ENCODE assay signal across 20 cellular contexts in genomic region chr1:151391079-151391563, GRCh38. TPM values are rescaled to one million over a fixed set of nuclear protein-coding genes. Genes with fewer than 3 reads are reported as not detected.
DNase-seq lines count a peak whose midpoint lies in the region; ATAC-seq, FAIRE-seq and TF ChIP-seq lines count a peak whose summit lies in the region.
"Had no signal": no experiment of that assay in that cellular context is flagged by ENCODE, and none has a peak within 500 bp of the region (broad histone marks: within the 10 kb centered on the region; RNA-seq: fewer than 3 reads in every experiment).

No MANE protein-coding gene starts in this region.

- H2AFZ ChIP-seq in K562 (ENCODE audit: low read depth, low read length): no peak overlapping the region
- H2AFZ ChIP-seq: GM23248 had no signal

- TF ChIP-seq POLR2A in K562 (conservative IDR thresholded peaks at IDR 0.05) (no peak), thyroid gland (IDR thresholded peaks at IDR 0.05) (no peak)

- H3K9me3 ChIP-seq in K562 (replicated peaks; ENCODE audit: control insufficient read depth, insufficient read depth, low read depth, low read length) (no peaks in the 10 kb centered on the region; the same call in 1 of the 2 replicates), mucosa of descending colon (no peaks in the 10 kb centered on the region), thyroid gland (no peaks in the 10 kb centered on the region), WERI-Rb-1 (ENCODE audit: severe bottlenecking) (peaks cover 7% of the 10 kb centered on the region)

- DNase-seq in K562 (ENCODE audit: extremely low read depth in 1 of 4, low spot score in 3 of 4) (no peak), left colon (no peak), mucosa of descending colon (no peak), thyroid gland (peak; percentile 29 to 33), 8988T (no peak), WERI-Rb-1 (no peak)
- DNase-seq in natural killer cell treated with Interleukin-12 subunit alpha and Interleukin-12 subunit beta and Interleukin-15 and Interleukin-18, amount 100 ng/mL, for 72 hours (ENCODE audit: low spot score): no peak
- DNase-seq: C1 segment of cervical spinal cord; Calu3; CD4-positive, alpha-beta memory T cell; COR-L47; DMS53; DMS79 treated with DMSO at 0.1 percent for 48 hours; GM23248; H7; HCEC 1CT had no signal

- no peaks in the 10 kb centered on the region for H3K79me2 ChIP-seq in K562 (ENCODE audit: control insufficient read depth, insufficient read depth, low read length)

- TF ChIP-seq EP300 in K562 (IDR thresholded peaks at IDR 0.05; ENCODE audit: low read length): no peak

- BruUV-seq in K562 (replicated peaks; lab: Mats Ljungman, UMichigan): no TSS peak

- H3K4me1 ChIP-seq in K562 (replicated peaks in 1 of 2; ENCODE audit: control insufficient read depth in 2 of 2, insufficient read depth in 2 of 2, low read length in 2 of 2) (peaks cover 3 to 6% of the 10 kb centered on the region in 2 experiments; a peak in 4 of 5 replicates), mucosa of descending colon (ENCODE audit: low read depth) (peaks cover 3% of the 10 kb centered on the region), thyroid gland (no peaks in the 10 kb centered on the region)

- WGBS in K562 (ENCODE audit: insufficient coverage, low coverage, missing lambda C conversion rate): 19% methylated on average over 3 of the region's 3 CpGs
- WGBS in thyroid gland, 2 donors: 72 to 75% methylated on average over 3 of the region's 3 CpGs

- H3K4me3 ChIP-seq in K562 (no peak overlapping the region), mucosa of descending colon (no peak overlapping the region), thyroid gland (replicated peaks in 1 of 3) (no peak overlapping the region), WERI-Rb-1 (ENCODE audit: low read depth, low read length) (no peak overlapping the region)
- H3K4me3 ChIP-seq: GM23248 had no signal

- H3K27ac Mint-ChIP-seq in natural killer cell treated with Interleukin-12 subunit alpha and Interleukin-12 subunit beta and Interleukin-15 and Interleukin-18, amount 100 ng/mL, for 72 hours: no peak overlapping the region
- H3K27ac Mint-ChIP-seq: CD4-positive, alpha-beta memory T cell had no signal

- H3K9me1 ChIP-seq in K562 (ENCODE audit: control insufficient read depth, insufficient read depth, low read length): no peaks in the 10 kb centered on the region

- H3K27me3 Mint-ChIP-seq in natural killer cell treated with Interleukin-12 subunit alpha and Interleukin-12 subunit beta and Interleukin-15 and Interleukin-18, amount 100 ng/mL, for 72 hours: peaks cover 0 to 5% of the 10 kb centered on the region in 2 donors
- H3K27me3 Mint-ChIP-seq: CD4-positive, alpha-beta memory T cell had no signal

- no peak overlapping the region for H3K4me3 Mint-ChIP-seq in natural killer cell treated with Interleukin-12 subunit alpha and Interleukin-12 subunit beta and Interleukin-15 and Interleukin-18, amount 100 ng/mL, for 72 hours
- H3K4me3 Mint-ChIP-seq: CD4-positive, alpha-beta memory T cell had no signal

- H3K4me2 ChIP-seq in K562 (ENCODE audit: insufficient read depth, low read length): no peak overlapping the region

- no peaks in the 10 kb centered on the region for H3K4me1 Mint-ChIP-seq in natural killer cell treated with Interleukin-12 subunit alpha and Interleukin-12 subunit beta and Interleukin-15 and Interleukin-18, amount 100 ng/mL, for 72 hours (ENCODE audit: low read depth in 2 of 2)
- H3K4me1 Mint-ChIP-seq: CD4-positive, alpha-beta memory T cell had no signal

- no peaks in the 10 kb centered on the region for H4K20me1 ChIP-seq in K562 (replicated peaks; ENCODE audit: control insufficient read depth, insufficient read depth, low read length)

- POLR2A ChIA-PET in K562 (lab: Yijun Ruan, JAX): interaction anchor here (0.9 kb wide), 1 partner anchor 9 kb away, joined by 4 read pairs; no protein-coding TSS in a partner anchor

- no peak for TF ChIP-seq CTCF in K562 (IDR thresholded peaks at IDR 0.05 in 2 of 3, conservative IDR thresholded peaks at IDR 0.05 in 1 of 3; ENCODE audit: insufficient read depth in 2 of 3, low read depth in 1 of 3, low read length in 3 of 3)
- TF ChIP-seq CTCF in mucosa of descending colon (IDR thresholded peaks at IDR 0.05): no peak
- TF ChIP-seq CTCF in thyroid gland (IDR thresholded peaks at IDR 0.05): no peak
- TF ChIP-seq CTCF in WERI-Rb-1 (IDR thresholded peaks at IDR 0.05; ENCODE audit: low read depth, low read length): no peak

- FAIRE-seq in K562 (lab: Jason Lieb, UNC): no peak
- FAIRE-seq: GM12892, H1 had no signal

- no peak overlapping the region for H3K9ac ChIP-seq in K562 (ENCODE audit: insufficient read depth in 1 of 2, low read depth in 2 of 2, low read length in 2 of 2)
- H3K9ac ChIP-seq: GM23248 had no signal

- in situ Hi-C loops in K562 (cut with MboI): no loop called here

- H3K36me3 ChIP-seq in K562 (ENCODE audit: control insufficient read depth, insufficient read depth, low read length): no peaks in the 10 kb centered on the region
- H3K36me3 ChIP-seq in mucosa of descending colon (ENCODE audit: low read depth): no peaks in the 10 kb centered on the region
- no peaks in the 10 kb centered on the region for H3K36me3 ChIP-seq in thyroid gland
- no peaks in the 10 kb centered on the region for H3K36me3 ChIP-seq in WERI-Rb-1

- ATAC-seq in K562: no peak
- ATAC-seq in left colon: peak; percentile 85
- ATAC-seq in mucosa of descending colon: peak; percentile 90
- no peak for ATAC-seq in natural killer cell treated with Interleukin-12 subunit alpha and Interleukin-12 subunit beta and Interleukin-15 and Interleukin-18, amount 100 ng/mL, for 72 hours
- no peak for ATAC-seq in GM19324 (IDR thresholded peaks at IDR 0.05; ENCODE audit: low FRiP score, unreplicated experiment)

- CTCF ChIA-PET in K562 (lab: Yijun Ruan, JAX; ENCODE audit: low intra/inter-chr PET ratio): no interaction called here

- intact Hi-C loops in K562 (cut with micrococcal nuclease): no loop called here
- intact Hi-C loops in left colon (cut with DNase I, micrococcal nuclease): no loop called here
- intact Hi-C loops in mucosa of descending colon (cut with DNase I, micrococcal nuclease): no loop called here
- intact Hi-C loops in thyroid gland (cut with DNase I): no loop called here

- H3K27ac ChIP-seq in K562 (ENCODE audit: extremely low read depth, low read depth, low read length) (no peak overlapping the region), thyroid gland (peak overlapping the region in 1 of 3 donors; percentile 39), WERI-Rb-1 (no peak overlapping the region)
- H3K27ac ChIP-seq: GM23248 had no signal

- H3K27me3 ChIP-seq in K562 (ENCODE audit: control insufficient read depth in 2 of 2, insufficient read depth in 2 of 2, low read length in 2 of 2): no peaks in the 10 kb centered on the region
- H3K27me3 ChIP-seq in thyroid gland: no peaks in the 10 kb centered on the region
- no peaks in the 10 kb centered on the region for H3K27me3 ChIP-seq in WERI-Rb-1 (ENCODE audit: insufficient read depth, low read depth, severe bottlenecking)

- H3K9me3 Mint-ChIP-seq in natural killer cell treated with Interleukin-12 subunit alpha and Interleukin-12 subunit beta and Interleukin-15 and Interleukin-18, amount 100 ng/mL, for 72 hours: no peaks in the 10 kb centered on the region
- H3K9me3 Mint-ChIP-seq: CD4-positive, alpha-beta memory T cell had no signal

- no peak for TF ChIP-seq RAD21 in K562 (CRISPR knock-in tag; conservative IDR thresholded peaks at IDR 0.05 in 1 of 2, IDR thresholded peaks at IDR 0.05 in 1 of 2)

- H3K36me3 Mint-ChIP-seq in natural killer cell treated with Interleukin-12 subunit alpha and Interleukin-12 subunit beta and Interleukin-15 and Interleukin-18, amount 100 ng/mL, for 72 hours: no peaks in the 10 kb centered on the region
- H3K36me3 Mint-ChIP-seq: CD4-positive, alpha-beta memory T cell had no signal

RNA-seq across cellular contexts. Expression of gene PSMB4, which starts 8.3 kb away (rescaled TPM):
- 160 and 206 TPM in 2 replicates for total RNA-seq in K562 (2011; cell fraction: chromatin; rRNA removed; ENCODE audit: low replicate concordance)
- total RNA-seq in K562 (2011; cell fraction: nucleolus; rRNA removed): 184 and 193 TPM in 2 replicates
- 185 and 201 TPM in 2 replicates for total RNA-seq in K562 (2011; cell fraction: nucleoplasm; rRNA removed)
- total RNA-seq in K562 (2014; rRNA removed): 443 and 445 TPM in 2 replicates
- total RNA-seq in K562 (2014; rRNA removed; fragmentation: Illumina TruSeq; extraction: Trizol): 352 and 409 TPM in 2 replicates
- total RNA-seq in K562 (2015; rRNA removed; fragmentation: Illumina TruSeq; extraction: Trizol): 383 and 397 TPM in 2 replicates
- 411 and 426 TPM in 2 replicates for total RNA-seq in K562 (2021)
- polyA plus RNA-seq in K562 (2011; rRNA removed): 448 and 475 TPM in 2 replicates
- 758 and 988 TPM in 2 replicates for polyA plus RNA-seq in K562 (2011; cell fraction: cytosol; rRNA removed)
- 508 and 716 TPM in 2 replicates for polyA plus RNA-seq in K562 (2011; cell fraction: nucleus; rRNA removed)
- 308 and 436 TPM in 2 replicates for polyA plus RNA-seq in K562 (2012)
- polyA plus RNA-seq in K562 (2014; fragmentation: Illumina TruSeq; extraction: Trizol): 559 and 568 TPM in 2 replicates
- polyA plus RNA-seq in K562 (2014; fragmentation: Nextera tagmentation; extraction: Ambion mirVana): 100 to 1,000 TPM; 638 to 674 TPM
- 603 and 655 TPM in 2 replicates for polyA plus RNA-seq in K562 (2014; rRNA removed)
- polyA minus RNA-seq in K562 (2011; rRNA and poly(A)+ RNA removed): 273 and 300 TPM in 2 replicates
- polyA minus RNA-seq in K562 (2011; cell fraction: cytosol; rRNA and poly(A)+ RNA removed): 202 TPM in 2 replicates
- 71.4 and 104 TPM in 2 replicates for polyA minus RNA-seq in K562 (2011; cell fraction: nucleus; rRNA and poly(A)+ RNA removed)
- 100 to 1,000 TPM; 155 to 175 TPM for total RNA-seq in left colon
- 100 to 1,000 TPM; 154 to 213 (median 193) TPM for total RNA-seq in mucosa of descending colon
- 100 to 1,000 TPM; 154 to 283 (median 226) TPM for total RNA-seq in thyroid gland
- total RNA-seq in natural killer cell treated with Interleukin-12 subunit alpha and Interleukin-12 subunit beta and Interleukin-15 and Interleukin-18, amount 100 ng/mL, for 72 hours: 100 to 1,000 TPM; 375 to 427 TPM

RNA-seq across cellular contexts. Expression of gene SELENBP1, which starts 18.6 kb away (rescaled TPM):
- 76.1 and 163 TPM in 2 replicates for total RNA-seq in K562 (2011; cell fraction: chromatin; rRNA removed; ENCODE audit: low replicate concordance)
- 110 and 113 TPM in 2 replicates for total RNA-seq in K562 (2011; cell fraction: nucleolus; rRNA removed)
- 76.5 and 80.5 TPM in 2 replicates for total RNA-seq in K562 (2011; cell fraction: nucleoplasm; rRNA removed)
- 40.7 and 62.2 TPM in 2 replicates for total RNA-seq in K562 (2014; rRNA removed)
- total RNA-seq in K562 (2014; rRNA removed; fragmentation: Illumina TruSeq; extraction: Trizol): 18.9 and 28.3 TPM in 2 replicates
- total RNA-seq in K562 (2015; rRNA removed; fragmentation: Illumina TruSeq; extraction: Trizol): 25.8 and 25.9 TPM in 2 replicates
- 41.9 and 42.9 TPM in 2 replicates for total RNA-seq in K562 (2021)
- 30.2 and 53.7 TPM in 2 replicates for polyA plus RNA-seq in K562 (2011; rRNA removed)
- 28.6 and 82.9 TPM in 2 replicates for polyA plus RNA-seq in K562 (2011; cell fraction: cytosol; rRNA removed)
- polyA plus RNA-seq in K562 (2011; cell fraction: nucleus; rRNA removed): 144 and 349 TPM in 2 replicates
- polyA plus RNA-seq in K562 (2012): 52.3 and 57.9 TPM in 2 replicates
- polyA plus RNA-seq in K562 (2014; fragmentation: Illumina TruSeq; extraction: Trizol): 45.0 and 45.3 TPM in 2 replicates
- polyA plus RNA-seq in K562 (2014; fragmentation: Nextera tagmentation; extraction: Ambion mirVana): 10 to 100 TPM; 52.1 to 81.2 TPM
- polyA plus RNA-seq in K562 (2014; rRNA removed): 47.1 and 50.8 TPM in 2 replicates
- 15.3 and 44.9 TPM in 2 replicates for polyA minus RNA-seq in K562 (2011; rRNA and poly(A)+ RNA removed)
- 26.6 and 29.5 TPM in 2 replicates for polyA minus RNA-seq in K562 (2011; cell fraction: cytosol; rRNA and poly(A)+ RNA removed)
- polyA minus RNA-seq in K562 (2011; cell fraction: nucleus; rRNA and poly(A)+ RNA removed): 16.6 and 24.6 TPM in 2 replicates
- 1,000 to 10,000 TPM; 1,259 to 2,164 TPM for total RNA-seq in left colon
- total RNA-seq in mucosa of descending colon: 1,000 to 10,000 TPM in 2 of 3 donors, 100 to 1,000 TPM in 1; 914 to 2,582 (median 1,654) TPM
- total RNA-seq in thyroid gland: 100 to 1,000 TPM; 151 to 513 (median 310) TPM
- total RNA-seq in natural killer cell treated with Interleukin-12 subunit alpha and Interleukin-12 subunit beta and Interleukin-15 and Interleukin-18, amount 100 ng/mL, for 72 hours: not detected
- total RNA-seq: A673; CD4-positive, alpha-beta memory T cell had no signal
- polyA plus RNA-seq: CD4-positive, alpha-beta memory T cell had no signal

RNA-seq across cellular contexts. Expression of gene RFX5, which starts 44.1 kb away (rescaled TPM):
- total RNA-seq in K562 (2011; cell fraction: chromatin; rRNA removed; ENCODE audit: low replicate concordance): 32.5 and 45.8 TPM in 2 replicates
- total RNA-seq in K562 (2011; cell fraction: nucleolus; rRNA removed): 29.5 and 32.4 TPM in 2 replicates
- total RNA-seq in K562 (2011; cell fraction: nucleoplasm; rRNA removed): 32.8 and 34.1 TPM in 2 replicates
- total RNA-seq in K562 (2014; rRNA removed) (25.7 and 30.5 TPM in 2 replicates), K562 (2014; rRNA removed; fragmentation: Illumina TruSeq; extraction: Trizol) (32.2 and 34.6 TPM in 2 replicates), K562 (2015; rRNA removed; fragmentation: Illumina TruSeq; extraction: Trizol) (29.4 and 30.4 TPM in 2 replicates), K562 (2021) (32.7 and 36.1 TPM in 2 replicates), left colon (10 to 100 TPM; 20.7 to 20.9 TPM), mucosa of descending colon (10 to 100 TPM; 20.5 to 45.3 (median 31.8) TPM), thyroid gland (10 to 100 TPM; 36.0 to 69.9 (median 58.4) TPM)
- polyA plus RNA-seq in K562 (2011; rRNA removed) (38.5 and 40.3 TPM in 2 replicates), K562 (2014; fragmentation: Illumina TruSeq; extraction: Trizol) (36.2 and 48.2 TPM in 2 replicates), K562 (2014; fragmentation: Nextera tagmentation; extraction: Ambion mirVana) (1 to 10 TPM; 3.8 to 4.9 TPM), K562 (2014; rRNA removed) (27.9 and 32.3 TPM in 2 replicates)
- 16.5 and 17.9 TPM in 2 replicates for polyA plus RNA-seq in K562 (2011; cell fraction: cytosol; rRNA removed)
- polyA plus RNA-seq in K562 (2011; cell fraction: nucleus; rRNA removed): 77.0 and 80.0 TPM in 2 replicates
- polyA plus RNA-seq in K562 (2012): 20.9 and 31.9 TPM in 2 replicates
- 23.8 and 26.6 TPM in 2 replicates for polyA minus RNA-seq in K562 (2011; rRNA and poly(A)+ RNA removed)
- polyA minus RNA-seq in K562 (2011; cell fraction: cytosol; rRNA and poly(A)+ RNA removed): 13.5 and 15.0 TPM in 2 replicates
- polyA minus RNA-seq in K562 (2011; cell fraction: nucleus; rRNA and poly(A)+ RNA removed): 17.4 and 27.3 TPM in 2 replicates
- 10 to 100 TPM; 40.3 to 95.4 TPM for total RNA-seq in natural killer cell treated with Interleukin-12 subunit alpha and Interleukin-12 subunit beta and Interleukin-15 and Interleukin-18, amount 100 ng/mL, for 72 hours

Comparison
In these comparisons a context has a peak if more than half of its experiments do, and no peak if none do; other contexts are left out.
1. ATAC-seq: peak in left colon (single experiment) and mucosa of descending colon (single experiment); none in K562 (single experiment), natural killer cell treated with Interleukin-12 subunit alpha and Interleukin-12 subunit beta and Interleukin-15 and Interleukin-18, amount 100 ng/mL, for 72 hours (0 of 2) and GM19324 (single experiment).
2. DNase-seq: peak in thyroid gland (2 of 2); none in K562 (0 of 4), left colon (0 of 2), mucosa of descending colon (0 of 3), 8988T (single experiment), natural killer cell treated with Interleukin-12 subunit alpha and Interleukin-12 subunit beta and Interleukin-15 and Interleukin-18, amount 100 ng/mL, for 72 hours (single experiment) and WERI-Rb-1 (single experiment).
3. RNA of gene SELENBP1, which starts 18.6 kb away (total RNA-seq): 1,259 to 2,164 TPM in left colon, 914 to 2,582 TPM in mucosa of descending colon, 151 to 513 TPM in thyroid gland and 18.9 to 163 TPM in K562; not detected in natural killer cell treated with Interleukin-12 subunit alpha and Interleukin-12 subunit beta and Interleukin-15 and Interleukin-18, amount 100 ng/mL, for 72 hours; every median in the first group is over 10 times any median in the second.